Comparison of ENCODE assay signal across 9 cellular contexts in the genomic region with DNA sequence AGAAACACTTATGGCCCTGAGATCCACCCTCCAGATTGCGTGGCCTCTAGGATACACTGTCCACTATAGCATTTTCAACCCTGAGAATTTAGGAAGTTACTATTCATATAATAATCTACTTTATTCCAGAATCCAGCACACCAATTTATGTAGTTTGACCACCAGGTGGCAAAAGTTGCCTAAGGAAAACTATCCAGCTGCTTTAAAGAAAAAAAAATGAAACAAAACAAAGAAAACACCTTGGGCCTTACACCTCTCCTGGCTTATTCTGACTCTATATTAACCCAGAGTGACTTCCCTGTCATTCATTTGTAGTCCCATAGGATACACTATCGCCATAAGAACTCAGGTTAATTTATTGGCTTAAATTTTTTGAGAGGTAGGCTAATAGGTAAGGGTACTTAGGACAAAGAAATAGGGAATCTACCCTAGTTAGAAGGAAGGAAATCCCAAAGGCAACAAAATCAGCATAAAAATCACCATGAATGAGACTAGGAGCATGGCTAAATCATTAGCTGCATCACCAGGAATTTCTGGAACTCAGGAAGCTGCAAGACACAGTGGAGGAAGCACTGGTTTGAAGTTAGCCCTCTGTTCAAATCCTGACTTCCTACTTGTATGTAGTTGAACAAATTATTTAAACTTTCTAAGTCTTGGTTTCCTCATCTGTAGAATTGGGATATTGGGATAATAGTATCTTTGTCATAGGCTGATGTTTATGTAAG.
DNase-seq lines count a peak whose midpoint lies in the region; ATAC-seq, FAIRE-seq and TF ChIP-seq lines count a peak whose summit lies in the region.
"Had no signal": no experiment of that assay in that cellular context is flagged by ENCODE, and none has a peak within 500 bp of the region (broad histone marks: within the 10 kb centered on the region; RNA-seq: fewer than 3 reads in every experiment).

No MANE protein-coding gene starts in this region.

- no peaks in the 10 kb centered on the region for H3K4me1 Mint-ChIP-seq in osteocyte (ENCODE audit: unreplicated experiment)

- no peaks in the 10 kb centered on the region for H3K36me3 Mint-ChIP-seq in osteocyte (ENCODE audit: unreplicated experiment)

- no peak overlapping the region for H3K27ac Mint-ChIP-seq in osteocyte (ENCODE audit: unreplicated experiment)
- H3K27ac Mint-ChIP-seq: T-helper 1 cell treated with Interleukin-12 subunit alpha and Interleukin-12 subunit beta and Interleukin-4 antibody, amounts not matched to agents 30 μg/mL and 1 μg/mL, for 36 hours had no signal

- TF ChIP-seq POLR2A in H54 (IDR thresholded peaks at IDR 0.05; ENCODE audit: low read depth, low read length), result no peak

- H3K9me3 Mint-ChIP-seq in osteocyte (ENCODE audit: unreplicated experiment), result no peaks in the 10 kb centered on the region
- H3K9me3 Mint-ChIP-seq: T-helper 1 cell treated with Interleukin-12 subunit alpha and Interleukin-12 subunit beta and Interleukin-4 antibody, amounts not matched to agents 30 μg/mL and 1 μg/mL, for 36 hours had no signal

- FAIRE-seq in H54 (lab: Jason Lieb, UNC), result no peak

- peak; percentile 18 for DNase-seq in NCI-H2171 (lab: John Stamatoyannopoulos, UW)
- peak; percentile 9 to 40 for DNase-seq in dermis microvascular lymphatic vessel endothelial cell (ENCODE audit: low read depth in 2 of 2)
- DNase-seq in osteocyte (ENCODE audit: extremely low spot score, unreplicated experiment), result no peak
- no peak for DNase-seq in SIG-M5 (lab: John Stamatoyannopoulos, UW)
- no peak for DNase-seq in H54 (ENCODE audit: insufficient read length, low spot score)

- ATAC-seq in HG03520 (IDR thresholded peaks at IDR 0.05; ENCODE audit: unreplicated experiment) (no peak), HG03280 (IDR thresholded peaks at IDR 0.05; ENCODE audit: unreplicated experiment) (no peak)

- no peak overlapping the region for H3K4me3 Mint-ChIP-seq in osteocyte (ENCODE audit: unreplicated experiment)
- H3K4me3 Mint-ChIP-seq: T-helper 1 cell treated with Interleukin-12 subunit alpha and Interleukin-12 subunit beta and Interleukin-4 antibody, amounts not matched to agents 30 μg/mL and 1 μg/mL, for 36 hours had no signal

- H3K27me3 Mint-ChIP-seq in osteocyte (ENCODE audit: unreplicated experiment), result peaks cover 2% of the 10 kb centered on the region

- peak; percentile 26 for TF ChIP-seq CTCF in GM12873 (IDR thresholded peaks at IDR 0.05; ENCODE audit: insufficient read depth, low read depth, low read length, missing control alignments)
- peak; percentile 69 for TF ChIP-seq CTCF in osteocyte (IDR thresholded peaks at IDR 0.05)

Comparison
In these comparisons a context has a peak if more than half of its experiments do, and no peak if none do; other contexts are left out.
1. DNase-seq: peak in NCI-H2171 (single experiment) and dermis microvascular lymphatic vessel endothelial cell (2 of 2); none in osteocyte (single experiment), SIG-M5 (single experiment) and H54 (single experiment).